33 cellular contexts compared by ENCODE assay signal in the genomic region with DNA sequence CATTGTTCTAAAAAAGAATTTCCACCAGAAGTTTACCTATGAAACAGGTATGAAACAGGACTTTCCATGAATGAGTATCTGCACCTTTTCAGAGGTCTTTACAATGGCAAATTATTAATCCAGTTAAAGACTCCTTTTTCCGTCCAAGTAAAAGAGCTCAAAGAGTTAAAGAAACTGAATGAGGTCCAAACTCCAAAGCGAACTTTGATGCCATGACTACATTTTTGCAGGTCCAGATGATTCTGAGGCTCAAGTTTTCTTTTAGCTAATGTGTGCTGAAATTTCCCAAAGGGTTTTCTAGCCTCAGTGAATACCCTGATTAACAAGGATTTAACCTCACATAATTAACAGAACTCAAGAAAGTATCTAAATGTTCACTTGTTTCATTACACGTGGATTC.
"Had no signal": no experiment of that assay in that cellular context is flagged by ENCODE, and none has a peak within 500 bp of the region (broad histone marks: within the 10 kb centered on the region; RNA-seq: fewer than 3 reads in every experiment).

No MANE protein-coding gene starts in this region.

- H3K4me1 Mint-ChIP-seq: central memory CD8-positive, alpha-beta T cell had no signal

- FAIRE-seq: bronchial epithelial cell had no signal

- H3K27me3 ChIP-seq: brain microvascular endothelial cell, dorsolateral prefrontal cortex, esophagus muscularis mucosa, foreskin keratinocyte, gastrocnemius medialis had no signal

- DNase-seq: activated CD4-positive, alpha-beta T cell treated with anti-CD3 and anti-CD28 coated beads for 1 hour; activated CD4-positive, alpha-beta T cell treated with anti-CD3 and anti-CD28 coated beads for 4 hours; activated CD4-positive, alpha-beta T cell treated with anti-CD3 and anti-CD28 coated beads, Interleukin-2, amount 10 ng/mL, durations not matched to agents 7 days and 5 days; activated CD4-positive, alpha-beta T cell treated with anti-CD3 and anti-CD28 coated beads, Interleukin-2, amount 50 U/mL, for 4 hours; activated CD4-positive, CD25-positive, alpha-beta regulatory T cell; activated CD8-positive, alpha-beta memory T cell treated with anti-CD3 and anti-CD28 coated beads for 24 hours; activated CD8-positive, alpha-beta T cell treated with anti-CD3 and anti-CD28 coated beads for 36 hours; activated effector memory CD4-positive, alpha-beta T cell treated with Interleukin-2 at 50 U/mL for 16 hours; activated gamma-delta T cell treated with Interleukin-2 at 50 U/mL for 16 hours; activated naive CD4-positive, alpha-beta T cell treated with anti-CD3 and anti-CD28 coated beads, Interleukin-2, amount 50 U/mL, for 16 hours; activated naive CD4-positive, alpha-beta T cell treated with Interleukin-2 at 50 U/mL for 16 hours; activated T-cell treated with anti-CD3 and anti-CD28 coated beads, Interleukin-2, amount 50 U/mL, for 4 hours; amniotic stem cell; anterior cingulate cortex; brain microvascular endothelial cell; dorsolateral prefrontal cortex; effector memory CD4-positive, alpha-beta T cell; endodermal cell; erythroblast; foreskin keratinocyte; gastrocnemius medialis; glutamatergic neuron; T-helper 1 cell; T-helper 17 cell; T1000 had no signal

- H3K4me1 ChIP-seq: gastrocnemius medialis had no signal

- H3K27ac ChIP-seq: brain microvascular endothelial cell, coronary artery, dorsolateral prefrontal cortex, esophagus muscularis mucosa, foreskin keratinocyte, gastrocnemius medialis had no signal

- H3K36me3 ChIP-seq: brain microvascular endothelial cell, esophagus muscularis mucosa, gastrocnemius medialis had no signal

- H3K4me3 Mint-ChIP-seq: activated CD4-positive, alpha-beta T cell treated with anti-CD3 and anti-CD28 coated beads, Interleukin-2, amount 10 ng/mL, durations not matched to agents 7 days and 5 days; activated CD8-positive, alpha-beta T cell treated with anti-CD3 and anti-CD28 coated beads for 36 hours; activated naive CD8-positive, alpha-beta T cell; activated T-cell treated with anti-CD3 and anti-CD28 coated beads, Interleukin-2, amount 50 U/mL, for 4 hours; activated T-helper 17 cell treated with anti-CD3 and anti-CD28 coated beads, Interleukin-2, amount 50 U/mL, for 72 hours; central memory CD8-positive, alpha-beta T cell; dendritic cell treated with granulocyte-macrophage colony-stimulating factor and Interleukin-4, amounts not matched to agents 40 ng/mL and 50 ng/mL, for 4 days; endodermal cell; T-helper 17 cell; T-helper 2 cell treated with Interferon-gamma antibody and Interleukin-4, amounts not matched to agents 5 μg/mL and 100 μg/mL, for 36 hours had no signal

- H3K27ac Mint-ChIP-seq: activated CD4-positive, alpha-beta T cell treated with anti-CD3 and anti-CD28 coated beads, Interleukin-2, amount 10 ng/mL, durations not matched to agents 7 days and 5 days; activated CD8-positive, alpha-beta T cell treated with anti-CD3 and anti-CD28 coated beads for 36 hours; activated T-helper 17 cell treated with anti-CD3 and anti-CD28 coated beads, Interleukin-2, amount 50 U/mL, for 72 hours; dendritic cell treated with granulocyte-macrophage colony-stimulating factor and Interleukin-4, amounts not matched to agents 40 ng/mL and 50 ng/mL, for 4 days; endodermal cell; T-helper 2 cell treated with Interferon-gamma antibody and Interleukin-4, amounts not matched to agents 5 μg/mL and 100 μg/mL, for 36 hours had no signal

- H3K27me3 Mint-ChIP-seq: activated CD4-positive, alpha-beta T cell treated with anti-CD3 and anti-CD28 coated beads, Interleukin-2, amount 10 ng/mL, durations not matched to agents 7 days and 5 days; activated CD8-positive, alpha-beta T cell treated with anti-CD3 and anti-CD28 coated beads for 36 hours; activated naive CD8-positive, alpha-beta T cell; activated T-helper 17 cell treated with anti-CD3 and anti-CD28 coated beads, Interleukin-2, amount 50 U/mL, for 72 hours; central memory CD8-positive, alpha-beta T cell; T-helper 17 cell had no signal

- H3K4me3 ChIP-seq: coronary artery, dorsolateral prefrontal cortex, esophagus muscularis mucosa, gastrocnemius medialis had no signal

- H3K9me3 Mint-ChIP-seq: activated CD4-positive, alpha-beta T cell treated with anti-CD3 and anti-CD28 coated beads, Interleukin-2, amount 10 ng/mL, durations not matched to agents 7 days and 5 days; activated CD8-positive, alpha-beta T cell treated with anti-CD3 and anti-CD28 coated beads for 36 hours; activated T-cell treated with anti-CD3 and anti-CD28 coated beads, Interleukin-2, amount 50 U/mL, for 4 hours; activated T-helper 17 cell treated with anti-CD3 and anti-CD28 coated beads, Interleukin-2, amount 50 U/mL, for 72 hours; central memory CD8-positive, alpha-beta T cell; dendritic cell treated with granulocyte-macrophage colony-stimulating factor and Interleukin-4, amounts not matched to agents 40 ng/mL and 50 ng/mL, for 4 days; endodermal cell; T-helper 2 cell treated with Interferon-gamma antibody and Interleukin-4, amounts not matched to agents 5 μg/mL and 100 μg/mL, for 36 hours had no signal

- ATAC-seq: activated CD8-positive, alpha-beta T cell treated with anti-CD3 and anti-CD28 coated beads for 36 hours; activated T-cell treated with anti-CD3 and anti-CD28 coated beads, Interleukin-2, amount 50 U/mL, for 4 hours; activated T-helper 17 cell treated with anti-CD3 and anti-CD28 coated beads, Interleukin-2, amount 50 U/mL, for 72 hours; foreskin keratinocyte; gastrocnemius medialis; T-helper 17 cell had no signal

- H3K9me3 ChIP-seq: esophagus muscularis mucosa, gastrocnemius medialis had no signal
